ENCODE assay signal across 19 cellular contexts in genomic region chr7:88456490-88456889, GRCh38.
"Had no signal": no experiment of that assay in that cellular context is flagged by ENCODE, and none has a peak within 500 bp of the region (broad histone marks: within the 10 kb centered on the region; RNA-seq: fewer than 3 reads in every experiment).

No MANE protein-coding gene starts in this region.

- H3K36me3 Mint-ChIP-seq: immature natural killer cell, mesothelial cell of epicardium had no signal

- ATAC-seq: effector memory CD8-positive, alpha-beta T cell; gastroesophageal sphincter; heart left ventricle; left lung; left ventricle myocardium superior; lower lobe of right lung had no signal

- H3K27ac Mint-ChIP-seq: effector memory CD8-positive, alpha-beta T cell; immature natural killer cell; mesothelial cell of epicardium had no signal

- H3K27ac ChIP-seq: coronary artery, dorsolateral prefrontal cortex, esophagus muscularis mucosa, foreskin keratinocyte, gastroesophageal sphincter, heart left ventricle, hepatocyte, left lung, lower lobe of right lung had no signal

- H3K4me1 Mint-ChIP-seq: immature natural killer cell had no signal

- H3K27me3 ChIP-seq: dorsolateral prefrontal cortex, esophagus muscularis mucosa, foreskin keratinocyte, gastroesophageal sphincter, heart left ventricle, hepatocyte, left lung had no signal

- H3K9me3 Mint-ChIP-seq: mesothelial cell of epicardium had no signal

- DNase-seq: dermis blood vessel endothelial cell; dorsolateral prefrontal cortex; effector CD4-positive, alpha-beta T cell; effector memory CD8-positive, alpha-beta T cell; foreskin keratinocyte; heart left ventricle; hypothalamus; immature natural killer cell; islet precursor cell; kidney; left lung; left ventricle myocardium superior; lower lobe of right lung; mesenchymal stem cell had no signal

- H3K36me3 ChIP-seq: esophagus muscularis mucosa, gastroesophageal sphincter, heart left ventricle, left lung, lower lobe of right lung had no signal

- H3K4me3 ChIP-seq: coronary artery, dorsolateral prefrontal cortex, esophagus muscularis mucosa, gastroesophageal sphincter, heart left ventricle, hepatocyte, left lung, lower lobe of right lung had no signal

- H3K9me3 ChIP-seq: esophagus muscularis mucosa, gastroesophageal sphincter, heart left ventricle, left lung, lower lobe of right lung had no signal

- H3K4me3 Mint-ChIP-seq: effector memory CD8-positive, alpha-beta T cell; immature natural killer cell; mesothelial cell of epicardium had no signal

- H3K4me1 ChIP-seq: esophagus muscularis mucosa, foreskin keratinocyte, gastroesophageal sphincter, heart left ventricle, left lung, lower lobe of right lung had no signal
